Comparison of ENCODE assay signal across 15 cellular contexts in the genomic region with DNA sequence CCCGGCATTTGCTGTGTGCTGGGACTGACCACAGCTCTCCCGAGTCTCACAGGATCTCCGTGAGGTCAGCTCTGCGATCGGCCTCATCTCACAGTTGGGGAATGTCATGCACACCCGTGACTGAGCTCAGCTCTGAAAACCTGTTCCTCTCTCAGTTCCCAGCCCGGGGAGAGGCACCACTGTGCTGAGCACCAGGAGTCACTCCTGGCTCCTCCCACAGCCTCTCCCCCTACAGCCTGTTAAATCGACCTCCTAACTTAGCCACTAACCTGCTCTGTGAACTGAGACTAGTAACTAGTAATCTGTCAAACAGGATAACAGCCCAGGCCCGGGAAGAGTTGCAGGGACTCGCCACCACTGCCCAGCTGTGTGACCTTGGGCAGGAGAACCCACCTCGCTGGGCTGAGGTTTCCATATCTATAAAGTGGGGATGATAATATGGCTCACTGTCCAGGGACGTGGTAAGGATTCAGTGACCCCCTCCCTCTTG. TPM values are rescaled to one million over a fixed set of nuclear protein-coding genes. Genes with fewer than 3 reads are reported as not detected.
DNase-seq lines count a peak whose midpoint lies in the region; ATAC-seq and TF ChIP-seq lines count a peak whose summit lies in the region.
"Had no signal": no experiment of that assay in that cellular context is flagged by ENCODE, and none has a peak within 500 bp of the region (broad histone marks: within the 10 kb centered on the region; RNA-seq: fewer than 3 reads in every experiment).

No MANE protein-coding gene starts in this region.

- peaks cover 28% of the 10 kb centered on the region for H3K27me3 ChIP-seq in osteoblast (ENCODE audit: insufficient read depth, low read length)
- H3K27me3 ChIP-seq: ascending aorta had no signal

- no peak overlapping the region for H3K4me2 ChIP-seq in osteoblast (ENCODE audit: insufficient read depth, low read length)

- H3K36me3 ChIP-seq in osteoblast (ENCODE audit: insufficient read depth, low read length) = no peaks in the 10 kb centered on the region
- H3K36me3 ChIP-seq: ascending aorta had no signal

- no peaks in the 10 kb centered on the region for H3K79me2 ChIP-seq in osteoblast (ENCODE audit: insufficient read depth, low read length)

- peak overlapping the region; percentile 47 to 85 (median 75) for H3K27ac Mint-ChIP-seq in CD14-positive monocyte
- H3K27ac Mint-ChIP-seq in natural killer cell treated with Interleukin-12 subunit alpha and Interleukin-12 subunit beta and Interleukin-15 and Interleukin-18, amount 100 ng/mL, for 72 hours = no peak overlapping the region
- H3K27ac Mint-ChIP-seq: activated CD8-positive, alpha-beta T cell treated with anti-CD3 and anti-CD28 coated beads for 36 hours; stimulated activated naive CD8-positive, alpha-beta T cell treated with anti-CD3 and anti-CD28 coated beads, Interleukin-15, Interleukin-2, amounts not matched to agents 100 ng/mL and 50 ng/mL, for 24 hours had no signal

- no peaks in the 10 kb centered on the region for H3K9me3 Mint-ChIP-seq in CD14-positive monocyte
- no peaks in the 10 kb centered on the region for H3K9me3 Mint-ChIP-seq in natural killer cell treated with Interleukin-12 subunit alpha and Interleukin-12 subunit beta and Interleukin-15 and Interleukin-18, amount 100 ng/mL, for 72 hours
- H3K9me3 Mint-ChIP-seq: activated CD8-positive, alpha-beta T cell treated with anti-CD3 and anti-CD28 coated beads for 36 hours; naive thymus-derived CD8-positive, alpha-beta T cell; stimulated activated naive CD8-positive, alpha-beta T cell treated with anti-CD3 and anti-CD28 coated beads, Interleukin-15, Interleukin-2, amounts not matched to agents 100 ng/mL and 50 ng/mL, for 24 hours had no signal

- H3K36me3 Mint-ChIP-seq in CD14-positive monocyte = peaks cover 4 to 6% of the 10 kb centered on the region in 2 donors
- no peaks in the 10 kb centered on the region for H3K36me3 Mint-ChIP-seq in natural killer cell treated with Interleukin-12 subunit alpha and Interleukin-12 subunit beta and Interleukin-15 and Interleukin-18, amount 100 ng/mL, for 72 hours
- H3K36me3 Mint-ChIP-seq: naive thymus-derived CD8-positive, alpha-beta T cell had no signal

- DNase-seq in CD14-positive monocyte (ENCODE audit: low spot score) (peak; percentile 89), MV-4-11 (lab: John Stamatoyannopoulos, UW) (peak; percentile 88), epithelial cell of esophagus (ENCODE audit: low read depth) (peak; percentile 23), osteoblast (ENCODE audit: insufficient read length, low spot score, missing footprints) (peak; percentile 87), AML-193 (lab: John Stamatoyannopoulos, UW) (no peak), NCI-H526 (lab: John Stamatoyannopoulos, UW) (no peak)
- no peak for DNase-seq in natural killer cell treated with Interleukin-12 subunit alpha and Interleukin-12 subunit beta and Interleukin-15 and Interleukin-18, amount 100 ng/mL, for 72 hours (ENCODE audit: low spot score)
- DNase-seq: activated CD8-positive, alpha-beta T cell treated with anti-CD3 and anti-CD28 coated beads for 36 hours; COR-L47; naive thymus-derived CD8-positive, alpha-beta T cell; NCI-H226; T-helper 9 cell had no signal

- TF ChIP-seq CTCF in CD14-positive monocyte (IDR thresholded peaks at IDR 0.05) (no peak), epithelial cell of esophagus (IDR thresholded peaks at IDR 0.05; ENCODE audit: insufficient read depth, low read depth, low read length, missing control alignments) (no peak), osteoblast (IDR thresholded peaks at IDR 0.05; ENCODE audit: extremely low read depth, low read depth, low read length) (no peak)

- H3K4me1 ChIP-seq in osteoblast (ENCODE audit: insufficient read depth, low read length) = no peaks in the 10 kb centered on the region
- H3K4me1 ChIP-seq: ascending aorta had no signal

- H4K20me1 ChIP-seq in osteoblast (ENCODE audit: insufficient read depth, low read length) = no peaks in the 10 kb centered on the region

- H3K27ac ChIP-seq in osteoblast (ENCODE audit: low read depth, low read length) = no peak overlapping the region
- H3K27ac ChIP-seq: ascending aorta had no signal

- H3K4me3 ChIP-seq in epithelial cell of esophagus (ENCODE audit: low read length) (no peak overlapping the region), osteoblast (ENCODE audit: insufficient read depth, low read length) (no peak overlapping the region)
- H3K4me3 ChIP-seq: ascending aorta had no signal

- H3K27me3 Mint-ChIP-seq in CD14-positive monocyte (ENCODE audit: low read depth in 3 of 3) = peaks cover 0 to 3% (median 2%) of the 10 kb centered on the region in 3 donors
- H3K27me3 Mint-ChIP-seq in natural killer cell treated with Interleukin-12 subunit alpha and Interleukin-12 subunit beta and Interleukin-15 and Interleukin-18, amount 100 ng/mL, for 72 hours = no peaks in the 10 kb centered on the region
- H3K27me3 Mint-ChIP-seq: activated CD8-positive, alpha-beta T cell treated with anti-CD3 and anti-CD28 coated beads for 36 hours; stimulated activated naive CD8-positive, alpha-beta T cell treated with anti-CD3 and anti-CD28 coated beads, Interleukin-15, Interleukin-2, amounts not matched to agents 100 ng/mL and 50 ng/mL, for 24 hours had no signal

- intact Hi-C loops in CD14-positive monocyte (cut with micrococcal nuclease) = loop anchor here in 1 of 2 donors (2.0 kb wide), 1 partner anchor 16 kb away; no protein-coding TSS in a partner anchor

- H3K9me3 ChIP-seq in osteoblast (ENCODE audit: low read depth, low read length) = no peaks in the 10 kb centered on the region
- H3K9me3 ChIP-seq: ascending aorta had no signal

- H3K4me1 Mint-ChIP-seq in CD14-positive monocyte = peaks cover 24% of the 10 kb centered on the region
- H3K4me1 Mint-ChIP-seq in natural killer cell treated with Interleukin-12 subunit alpha and Interleukin-12 subunit beta and Interleukin-15 and Interleukin-18, amount 100 ng/mL, for 72 hours (ENCODE audit: low read depth in 2 of 2) = peaks cover 0 to 2% of the 10 kb centered on the region in 2 donors

- H2AFZ ChIP-seq in osteoblast (ENCODE audit: low read length) = no peak overlapping the region

- no peak for ATAC-seq in natural killer cell treated with Interleukin-12 subunit alpha and Interleukin-12 subunit beta and Interleukin-15 and Interleukin-18, amount 100 ng/mL, for 72 hours
- ATAC-seq in HG03045 (IDR thresholded peaks at IDR 0.05; ENCODE audit: unreplicated experiment) = no peak
- ATAC-seq: activated CD8-positive, alpha-beta T cell treated with anti-CD3 and anti-CD28 coated beads for 36 hours; naive thymus-derived CD8-positive, alpha-beta T cell had no signal

- H3K4me3 Mint-ChIP-seq in CD14-positive monocyte = peak overlapping the region in 1 of 2 donors; percentile 1
- no peak overlapping the region for H3K4me3 Mint-ChIP-seq in natural killer cell treated with Interleukin-12 subunit alpha and Interleukin-12 subunit beta and Interleukin-15 and Interleukin-18, amount 100 ng/mL, for 72 hours
- H3K4me3 Mint-ChIP-seq: activated CD8-positive, alpha-beta T cell treated with anti-CD3 and anti-CD28 coated beads for 36 hours; stimulated activated naive CD8-positive, alpha-beta T cell treated with anti-CD3 and anti-CD28 coated beads, Interleukin-15, Interleukin-2, amounts not matched to agents 100 ng/mL and 50 ng/mL, for 24 hours had no signal

RNA-seq across cellular contexts. Expression of a gene that starts 20.1 kb away (rescaled TPM):
- 1 to 10 TPM; 1.1 to 2.8 TPM for polyA plus RNA-seq in CD14-positive monocyte
- total RNA-seq in osteoblast = 5.9 and 6.2 TPM in 2 replicates
- total RNA-seq in natural killer cell treated with Interleukin-12 subunit alpha and Interleukin-12 subunit beta and Interleukin-15 and Interleukin-18, amount 100 ng/mL, for 72 hours = 10 to 100 TPM; 20.0 to 20.1 TPM

Comparison
In these comparisons a context has a peak if more than half of its experiments do, and no peak if none do; other contexts are left out.
1. DNase-seq: peak in CD14-positive monocyte (single experiment), MV-4-11 (single experiment), epithelial cell of esophagus (single experiment) and osteoblast (single experiment); none in AML-193 (0 of 2), natural killer cell treated with Interleukin-12 subunit alpha and Interleukin-12 subunit beta and Interleukin-15 and Interleukin-18, amount 100 ng/mL, for 72 hours (single experiment) and NCI-H526 (0 of 2).
2. H3K27ac Mint-ChIP-seq: peak in CD14-positive monocyte (7 of 7); none in natural killer cell treated with Interleukin-12 subunit alpha and Interleukin-12 subunit beta and Interleukin-15 and Interleukin-18, amount 100 ng/mL, for 72 hours (0 of 2).